ENCODE assay signal across 8 cellular contexts in genomic region chr15:29822100-29822684, GRCh38. TPM values are rescaled to one million over a fixed set of nuclear protein-coding genes. Genes with fewer than 3 reads are reported as not detected.
A peak's percentile ranks its signal among the peaks of the same experiment; 100 is the strongest.
DNase-seq lines count a peak whose midpoint lies in the region; ATAC-seq and TF ChIP-seq lines count a peak whose summit lies in the region.

Gene TJP1, minus strand, starts transcription at chr15:29822468. Its CDS starts 440 bp downstream, at chr15:29822028.

- H3K9me3 Mint-ChIP-seq in T-helper 2 cell treated with Interferon-gamma antibody and Interleukin-4, amounts not matched to agents 5 μg/mL and 100 μg/mL, for 36 hours = peaks cover 21% of the 10 kb centered on the region
- H3K9me3 Mint-ChIP-seq in osteocyte (ENCODE audit: unreplicated experiment) = peaks cover 2% of the 10 kb centered on the region

- no peak within 1 kb of the TSS for H2AFZ ChIP-seq in OCI-LY7 (ENCODE audit: low read length)

- peaks cover 3% of the 10 kb centered on the region for H3K36me3 Mint-ChIP-seq in T-helper 2 cell treated with Interferon-gamma antibody and Interleukin-4, amounts not matched to agents 5 μg/mL and 100 μg/mL, for 36 hours (ENCODE audit: low read depth)
- H3K36me3 Mint-ChIP-seq in osteocyte (ENCODE audit: unreplicated experiment) = peaks cover 4% of the 10 kb centered on the region

- no peak within 1 kb of the TSS for H3K27ac ChIP-seq in OCI-LY7 (ENCODE audit: low read depth, low read length, poor library complexity, severe bottlenecking)

- POLR2A ChIA-PET in OCI-LY7 (lab: Charles Lee) = no interaction called here

- CTCF ChIA-PET in OCI-LY7 (lab: Charles Lee; ENCODE audit: unreplicated experiment) = no interaction called here

- no peaks in the 10 kb centered on the region for H3K9me2 ChIP-seq in OCI-LY7 (ENCODE audit: insufficient read depth, low read length)

- TF ChIP-seq CTCF in astrocyte of the cerebellum (IDR thresholded peaks at IDR 0.05; ENCODE audit: low read depth, low read length, missing control alignments) = no peak
- TF ChIP-seq CTCF in osteocyte (IDR thresholded peaks at IDR 0.05) = no peak
- TF ChIP-seq CTCF in OCI-LY7 (conservative IDR thresholded peaks at IDR 0.05; ENCODE audit: low read length) = no peak

- BruUV-seq in OCI-LY7 (replicated peaks; lab: Mats Ljungman, UMichigan) = no TSS peak

- H3K4me3 ChIP-seq in astrocyte of the cerebellum (ENCODE audit: low read depth, low read length) (peak within 1 kb of the TSS; percentile 81), OCI-LY7 (ENCODE audit: low read depth, low read length, poor library complexity, severe bottlenecking) (no peak within 1 kb of the TSS)

- intact Hi-C loops in left cardiac atrium (cut with DNase I) = loop anchor here (5.0 to 10.0 kb wide), 2 partner anchors 83 to 105 kb away; no protein-coding TSS in a partner anchor
- intact Hi-C loops in OCI-LY7 (cut with micrococcal nuclease; ENCODE audit: unreplicated experiment) = no loop called here

- peak within 1 kb of the TSS; percentile 60 for H3K27ac Mint-ChIP-seq in T-helper 2 cell treated with Interferon-gamma antibody and Interleukin-4, amounts not matched to agents 5 μg/mL and 100 μg/mL, for 36 hours
- H3K27ac Mint-ChIP-seq in osteocyte (ENCODE audit: unreplicated experiment) = peak within 1 kb of the TSS; percentile 91

- H3K4me3 Mint-ChIP-seq in T-helper 2 cell treated with Interferon-gamma antibody and Interleukin-4, amounts not matched to agents 5 μg/mL and 100 μg/mL, for 36 hours = peak within 1 kb of the TSS; percentile 40
- H3K4me3 Mint-ChIP-seq in osteocyte (ENCODE audit: unreplicated experiment) = peak within 1 kb of the TSS; percentile 86

- no peak within 1 kb of the TSS for H3K4me2 ChIP-seq in OCI-LY7 (ENCODE audit: low read length)

- H3K27me3 Mint-ChIP-seq in T-helper 2 cell treated with Interferon-gamma antibody and Interleukin-4, amounts not matched to agents 5 μg/mL and 100 μg/mL, for 36 hours (ENCODE audit: low read depth) = peaks cover 61% of the 10 kb centered on the region
- H3K27me3 Mint-ChIP-seq in osteocyte (ENCODE audit: unreplicated experiment) = no peaks in the 10 kb centered on the region

- peaks cover 15% of the 10 kb centered on the region for H3K4me1 ChIP-seq in OCI-LY7 (ENCODE audit: insufficient read depth, low read length, poor library complexity, severe bottlenecking)

- peak; percentile 96 to 97 for ATAC-seq in left cardiac atrium

- in situ Hi-C loops in astrocyte of the cerebellum (cut with HindIII; ENCODE audit: low sequenced_read_pairs) = loop anchor here (10.0 kb wide), 1 partner anchor 57 kb away; no protein-coding TSS in a partner anchor

- no peaks in the 10 kb centered on the region for H3K9me3 ChIP-seq in OCI-LY7 (ENCODE audit: low read length)

- peaks cover 13% of the 10 kb centered on the region for H3K4me1 Mint-ChIP-seq in T-helper 2 cell treated with Interferon-gamma antibody and Interleukin-4, amounts not matched to agents 5 μg/mL and 100 μg/mL, for 36 hours (ENCODE audit: low read depth)
- H3K4me1 Mint-ChIP-seq in osteocyte (ENCODE audit: unreplicated experiment) = peaks cover 45% of the 10 kb centered on the region

- no peaks in the 10 kb centered on the region for H3K36me3 ChIP-seq in OCI-LY7 (ENCODE audit: insufficient read depth, low read length)

- DNase-seq in T-helper 2 cell treated with Interferon-gamma antibody and Interleukin-4, amounts not matched to agents 5 μg/mL and 100 μg/mL, for 36 hours (ENCODE audit: low spot score) = no peak
- no peak for DNase-seq in T-helper 2 cell
- DNase-seq in NCI-H2081 treated with DMSO at 0.1 percent for 48 hours (lab: John Stamatoyannopoulos, UW) = peak; percentile 13
- no peak for DNase-seq in astrocyte of the cerebellum (ENCODE audit: low read depth)
- peak; percentile 87 for DNase-seq in left cardiac atrium
- DNase-seq in osteocyte (ENCODE audit: extremely low spot score, unreplicated experiment) = peak; percentile 93
- DNase-seq in NCI-H1694 treated with DMSO at 0.1 percent for 48 hours (lab: John Stamatoyannopoulos, UW) = no peak
- no peak for DNase-seq in OCI-LY7 (ENCODE audit: low spot score)

- H3K79me2 ChIP-seq in OCI-LY7 (ENCODE audit: insufficient read depth, low read depth, low read length) = no peaks in the 10 kb centered on the region

- H4K20me1 ChIP-seq in OCI-LY7 (ENCODE audit: insufficient read depth, low read length) = peaks cover 7% of the 10 kb centered on the region; the same call in 1 of the 2 replicates

RNA-seq across cellular contexts. Expression of gene TJP1, which starts in this region (rescaled TPM):
- total RNA-seq in left cardiac atrium (10 to 100 TPM; 85.2 to 95.9 TPM), osteocyte (113 and 119 TPM in 2 replicates), OCI-LY7 (2022) (0.06 and 0.32 TPM in 2 replicates)
- 0.19 and 0.82 TPM in 2 replicates for total RNA-seq in OCI-LY7 (2014; rRNA removed; shearing (Covaris generic))

Comparison
In these comparisons a context has a peak if more than half of its experiments do, and no peak if none do; other contexts are left out.
1. RNA of gene TJP1 (total RNA-seq): 113 to 119 TPM in osteocyte and 85.2 to 95.9 TPM in left cardiac atrium; 0.06 to 0.82 TPM in OCI-LY7; every median in the first group is over 10 times any median in the second.
2. DNase-seq: peak in NCI-H2081 treated with DMSO at 0.1 percent for 48 hours (single experiment), left cardiac atrium (single experiment) and osteocyte (single experiment); none in T-helper 2 cell treated with Interferon-gamma antibody and Interleukin-4, amounts not matched to agents 5 μg/mL and 100 μg/mL, for 36 hours (single experiment), T-helper 2 cell (0 of 5), astrocyte of the cerebellum (single experiment), NCI-H1694 treated with DMSO at 0.1 percent for 48 hours (single experiment) and OCI-LY7 (single experiment).